Comparison of ENCODE assay signal across 17 cellular contexts in the genomic region with DNA sequence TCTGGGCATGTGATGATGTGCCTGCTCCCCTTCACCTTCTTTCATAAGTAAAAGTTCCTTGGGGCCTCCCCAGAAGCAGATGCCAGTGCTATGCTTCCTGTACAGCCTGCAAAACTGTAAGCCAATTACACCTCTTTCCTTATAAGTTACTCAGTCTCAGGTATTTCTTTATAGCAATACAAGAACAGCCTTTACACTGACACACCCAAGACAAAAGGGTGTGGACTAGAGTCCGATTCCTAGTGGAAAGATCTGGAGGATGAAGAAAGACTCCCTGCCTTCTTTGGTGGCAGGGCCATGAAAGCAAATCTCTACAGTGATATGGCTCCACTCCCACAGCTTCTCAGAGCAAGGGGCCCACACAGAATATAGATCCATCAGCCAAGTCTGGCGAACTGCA.
DNase-seq lines count a peak whose midpoint lies in the region; ATAC-seq and TF ChIP-seq lines count a peak whose summit lies in the region.
"Had no signal": no experiment of that assay in that cellular context is flagged by ENCODE, and none has a peak within 500 bp of the region (broad histone marks: within the 10 kb centered on the region; RNA-seq: fewer than 3 reads in every experiment).

No MANE protein-coding gene starts in this region.

- H3K4me1 Mint-ChIP-seq in CD14-positive monocyte: no peaks in the 10 kb centered on the region

- no peak overlapping the region for H3K9ac ChIP-seq in colonic mucosa (ENCODE audit: low read depth in 2 of 2, low read length in 2 of 2)
- H3K9ac ChIP-seq: BLaER1 had no signal

- H3K27me3 Mint-ChIP-seq in CD14-positive monocyte (ENCODE audit: low read depth in 3 of 3): peaks cover 0 to 1% (median 0%) of the 10 kb centered on the region in 3 donors

- intact Hi-C loops in colonic mucosa (cut with DNase I) (no loop called here), mucosa of descending colon (cut with DNase I, micrococcal nuclease) (no loop called here), CD14-positive monocyte (cut with micrococcal nuclease) (no loop called here)

- H3K27ac Mint-ChIP-seq in CD14-positive monocyte: no peak overlapping the region
- H3K27ac Mint-ChIP-seq: CD4-positive, alpha-beta T cell; CD8-positive, alpha-beta T cell had no signal

- H3K36me3 ChIP-seq in WERI-Rb-1 (no peaks in the 10 kb centered on the region), colonic mucosa (no peaks in the 10 kb centered on the region), mucosa of descending colon (ENCODE audit: low read depth) (no peaks in the 10 kb centered on the region)
- H3K36me3 ChIP-seq: BE2C, BLaER1 had no signal

- peaks cover 1 to 14% (median 6%) of the 10 kb centered on the region in 7 donors for H3K9me3 Mint-ChIP-seq in CD14-positive monocyte

- TF ChIP-seq CTCF in WERI-Rb-1 (IDR thresholded peaks at IDR 0.05; ENCODE audit: low read depth, low read length) (no peak), colonic mucosa (IDR thresholded peaks at IDR 0.05) (no peak), mucosa of descending colon (IDR thresholded peaks at IDR 0.05) (no peak), CD14-positive monocyte (IDR thresholded peaks at IDR 0.05) (no peak)

- DNase-seq in WERI-Rb-1 (peak; percentile 14), colonic mucosa (peak; percentile 25), mucosa of descending colon (peak in 2 of 3 donors; percentile 25 to 39), hepatic stellate cell (ENCODE audit: low spot score) (no peak), CD14-positive monocyte (ENCODE audit: low spot score) (no peak)
- DNase-seq in effector CD4-positive, alpha-beta T cell: no peak
- DNase-seq: 8988T; ACHN; BE2C; C1 segment of cervical spinal cord; Caco-2; Calu3; CD4-positive, alpha-beta T cell; CD8-positive, alpha-beta T cell; DMS79 treated with DMSO at 0.1 percent for 48 hours; GF-D8 had no signal

- no peaks in the 10 kb centered on the region for H3K4me1 ChIP-seq in colonic mucosa
- no peaks in the 10 kb centered on the region for H3K4me1 ChIP-seq in mucosa of descending colon (ENCODE audit: low read depth)
- H3K4me1 ChIP-seq: BE2C, Caco-2 had no signal

- no peak overlapping the region; the same call in 1 of the 2 replicates for H3K27ac ChIP-seq in WERI-Rb-1
- H3K27ac ChIP-seq in colonic mucosa: no peak overlapping the region
- H3K27ac ChIP-seq: BLaER1 had no signal

- peak; percentile 90 for ATAC-seq in mucosa of descending colon
- ATAC-seq: CD8-positive, alpha-beta T cell had no signal

- no peaks in the 10 kb centered on the region for H3K27me3 ChIP-seq in WERI-Rb-1 (ENCODE audit: insufficient read depth, low read depth, severe bottlenecking)
- H3K27me3 ChIP-seq in colonic mucosa: no peaks in the 10 kb centered on the region
- H3K27me3 ChIP-seq: BE2C, BLaER1 had no signal

- H3K9me3 ChIP-seq in WERI-Rb-1 (ENCODE audit: severe bottlenecking) (peaks cover 13% of the 10 kb centered on the region), colonic mucosa (no peaks in the 10 kb centered on the region), mucosa of descending colon (no peaks in the 10 kb centered on the region)
- H3K9me3 ChIP-seq: BE2C, Caco-2 had no signal

- no peaks in the 10 kb centered on the region for H3K36me3 Mint-ChIP-seq in CD14-positive monocyte
- H3K36me3 Mint-ChIP-seq: CD8-positive, alpha-beta T cell had no signal

- no peak overlapping the region for H3K4me3 Mint-ChIP-seq in CD14-positive monocyte
- H3K4me3 Mint-ChIP-seq: CD4-positive, alpha-beta T cell; CD8-positive, alpha-beta T cell had no signal

- H3K4me3 ChIP-seq in WERI-Rb-1 (ENCODE audit: low read depth, low read length) (no peak overlapping the region), colonic mucosa (no peak overlapping the region), mucosa of descending colon (no peak overlapping the region)
- H3K4me3 ChIP-seq: BLaER1 had no signal

Comparison
In these comparisons a context has a peak if more than half of its experiments do, and no peak if none do; other contexts are left out.
1. DNase-seq: peak in WERI-Rb-1 (single experiment), colonic mucosa (single experiment) and mucosa of descending colon (2 of 3); none in hepatic stellate cell (single experiment), CD14-positive monocyte (single experiment) and effector CD4-positive, alpha-beta T cell (single experiment).